In the genomic region with DNA sequence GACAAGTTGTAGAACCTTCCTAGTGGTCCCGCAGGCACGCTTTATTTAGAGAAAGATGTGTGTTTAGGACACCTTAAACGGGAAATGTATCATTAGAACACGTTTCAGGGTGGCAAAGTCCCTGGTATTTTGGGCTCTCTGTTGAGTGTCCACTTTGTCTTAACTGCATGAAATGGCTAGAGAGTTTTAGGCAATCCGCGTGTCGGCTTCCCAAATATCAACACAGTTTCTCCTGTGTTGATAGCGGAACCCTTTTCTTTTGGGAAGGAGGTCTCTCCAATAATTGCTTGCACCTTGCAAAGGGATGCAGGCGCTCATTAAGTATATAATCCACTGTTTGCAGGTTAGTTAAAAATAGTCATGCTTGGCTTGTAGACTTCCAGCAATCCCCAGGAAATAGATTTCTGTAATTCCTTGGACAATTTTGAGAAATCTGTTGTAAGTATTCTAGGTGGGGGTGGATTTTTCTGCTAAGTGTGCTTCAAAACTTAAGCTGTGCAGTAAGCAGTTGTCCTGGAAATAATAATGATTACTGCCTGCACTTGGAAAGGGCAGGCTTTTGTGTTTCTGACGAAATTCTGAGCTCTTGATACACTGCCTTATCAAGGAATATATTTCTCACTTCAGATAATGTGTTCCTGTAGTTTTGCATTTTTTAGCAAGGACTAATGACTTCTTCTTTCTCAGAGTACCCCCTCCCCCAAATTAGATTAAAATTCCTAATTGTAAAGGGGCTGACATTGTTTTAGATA, we compare ENCODE assay signal across 9 cellular contexts. TPM values are rescaled to one million over a fixed set of nuclear protein-coding genes. Genes with fewer than 3 reads are reported as not detected.
DNase-seq lines count a peak whose midpoint lies in the region; ATAC-seq and TF ChIP-seq lines count a peak whose summit lies in the region.
"Had no signal": no experiment of that assay in that cellular context is flagged by ENCODE, and none has a peak within 500 bp of the region (broad histone marks: within the 10 kb centered on the region; RNA-seq: fewer than 3 reads in every experiment).

No MANE protein-coding gene starts in this region.

- no peak for ATAC-seq in body of pancreas
- ATAC-seq in GM21528 (IDR thresholded peaks at IDR 0.05; ENCODE audit: low FRiP score, unreplicated experiment) = no peak

- H3K9ac ChIP-seq in GM23248 = peak overlapping the region; percentile 77

- H3K4me1 ChIP-seq in GM23248 (ENCODE audit: insufficient read depth) (peaks cover 28% of the 10 kb centered on the region), body of pancreas (peaks cover 14% of the 10 kb centered on the region)

- H3K4me3 ChIP-seq in GM23248 (peak overlapping the region; percentile 82), WI38 (ENCODE audit: low read depth, low read length) (peak overlapping the region; percentile 69), skeletal muscle cell (ENCODE audit: low read depth, low read length) (peak overlapping the region; percentile 69), body of pancreas (no peak overlapping the region)

- no peaks in the 10 kb centered on the region for H3K4me1 Mint-ChIP-seq in glutamatergic neuron (ENCODE audit: low read depth, unreplicated experiment)
- H3K4me1 Mint-ChIP-seq: activated naive CD8-positive, alpha-beta T cell treated with anti-CD3 and anti-CD28 coated beads, Interleukin-2, amount 10 ng/mL, durations not matched to agents 7 days and 5 days had no signal

- H3K9me3 Mint-ChIP-seq in glutamatergic neuron (ENCODE audit: unreplicated experiment) = no peaks in the 10 kb centered on the region
- H3K9me3 Mint-ChIP-seq: activated naive CD8-positive, alpha-beta T cell treated with anti-CD3 and anti-CD28 coated beads, Interleukin-2, amount 10 ng/mL, durations not matched to agents 7 days and 5 days had no signal

- DNase-seq in GM23248 (peak; percentile 49), glutamatergic neuron (no peak), skeletal muscle cell (ENCODE audit: low read depth) (no peak), body of pancreas (no peak), hepatic stellate cell (ENCODE audit: low spot score) (no peak)
- DNase-seq: OCI-M1 had no signal

- H3K27ac Mint-ChIP-seq in glutamatergic neuron (ENCODE audit: unreplicated experiment) = no peak overlapping the region
- H3K27ac Mint-ChIP-seq: activated naive CD8-positive, alpha-beta T cell treated with anti-CD3 and anti-CD28 coated beads, Interleukin-2, amount 10 ng/mL, durations not matched to agents 7 days and 5 days had no signal

- H3K36me3 Mint-ChIP-seq in glutamatergic neuron (ENCODE audit: unreplicated experiment) = no peaks in the 10 kb centered on the region
- H3K36me3 Mint-ChIP-seq: activated naive CD8-positive, alpha-beta T cell treated with anti-CD3 and anti-CD28 coated beads, Interleukin-2, amount 10 ng/mL, durations not matched to agents 7 days and 5 days had no signal

- peaks cover 13% of the 10 kb centered on the region for H3K27me3 Mint-ChIP-seq in glutamatergic neuron (ENCODE audit: unreplicated experiment)

- no peaks in the 10 kb centered on the region; the same call in 1 of the 2 replicates for H4K20me1 ChIP-seq in GM23248 (ENCODE audit: insufficient read depth)

- TF ChIP-seq POLR2A in body of pancreas (IDR thresholded peaks at IDR 0.05) = no peak

- peak overlapping the region; percentile 80 for H3K4me3 Mint-ChIP-seq in glutamatergic neuron (ENCODE audit: unreplicated experiment)
- H3K4me3 Mint-ChIP-seq: activated naive CD8-positive, alpha-beta T cell treated with anti-CD3 and anti-CD28 coated beads, Interleukin-2, amount 10 ng/mL, durations not matched to agents 7 days and 5 days had no signal

- in situ Hi-C loops in GM23248 (cut with MboI) = loop anchor here (10.0 kb wide), 1 partner anchor 158 kb away; no protein-coding TSS in a partner anchor

- H3K9me3 ChIP-seq in GM23248 (ENCODE audit: low read depth) = no peaks in the 10 kb centered on the region
- no peaks in the 10 kb centered on the region for H3K9me3 ChIP-seq in body of pancreas

- no peaks in the 10 kb centered on the region for H3K9me2 ChIP-seq in GM23248 (ENCODE audit: insufficient read depth)

- H3K79me2 ChIP-seq in GM23248 (ENCODE audit: insufficient read depth) = peaks cover 66% of the 10 kb centered on the region

- no peak for TF ChIP-seq CTCF in WI38 (IDR thresholded peaks at IDR 0.05; ENCODE audit: low read depth, low read length)
- no peak for TF ChIP-seq CTCF in glutamatergic neuron (IDR thresholded peaks at IDR 0.05; ENCODE audit: partially characterized antibody, unreplicated experiment)
- no peak for TF ChIP-seq CTCF in body of pancreas (IDR thresholded peaks at IDR 0.05)

- H3K27me3 ChIP-seq in GM23248 (replicated peaks; ENCODE audit: insufficient read depth) (no peaks in the 10 kb centered on the region), body of pancreas (peaks cover 0 to 14% of the 10 kb centered on the region in 2 donors)

- H3K27ac ChIP-seq in GM23248 (peak overlapping the region; percentile 33), body of pancreas (no peak overlapping the region)

- intact Hi-C loops in body of pancreas (cut with DNase I) = no loop called here

- WGBS in GM23248 (ENCODE audit: low coverage in 1 of 2, low lambda C conversion rate in 2 of 2, missing lambda C conversion rate in 2 of 2), 2 experiments = 16 to 21% methylated on average over 10 of the region's 10 CpGs
- 43 to 51% methylated on average over 10 of the region's 10 CpGs for WGBS in body of pancreas, 2 donors

- no peaks in the 10 kb centered on the region for H3K36me3 ChIP-seq in GM23248 (ENCODE audit: low read depth)
- no peaks in the 10 kb centered on the region for H3K36me3 ChIP-seq in body of pancreas (replicated peaks in 1 of 2; ENCODE audit: insufficient read depth in 1 of 2, low read depth in 2 of 2)

- peaks cover 27% of the 10 kb centered on the region for H3F3A ChIP-seq in GM23248 (ENCODE audit: insufficient read depth)

- H2AFZ ChIP-seq in GM23248 = peak overlapping the region; percentile 47

- peak overlapping the region; percentile 95 for H3K4me2 ChIP-seq in GM23248 (ENCODE audit: unreplicated experiment)

RNA-seq across cellular contexts. Expression of a gene that starts 1.4 kb away (rescaled TPM):
- total RNA-seq in GM23248 (2014; rRNA removed; shearing (Covaris generic)) = 29.9 and 35.3 TPM in 2 replicates
- 6.3 and 6.9 TPM in 2 replicates for polyA plus RNA-seq in GM23248 (2016; fragmentation: Nextera tagmentation; extraction: Ambion mirVana)
- total RNA-seq in glutamatergic neuron (ENCODE audit: unreplicated experiment) = 3.5 TPM
- total RNA-seq in body of pancreas = under 1 TPM; 0.33 to 0.52 TPM
- total RNA-seq: activated naive CD8-positive, alpha-beta T cell treated with anti-CD3 and anti-CD28 coated beads, Interleukin-2, amount 10 ng/mL, durations not matched to agents 7 days and 5 days had no signal

Comparison
In these comparisons a context has a peak if more than half of its experiments do, and no peak if none do; other contexts are left out.
1. H3K4me3 ChIP-seq: peak in GM23248 (single experiment), WI38 (single experiment) and skeletal muscle cell (single experiment); none in body of pancreas (0 of 2).